Comparison of ENCODE assay signal across 12 cellular contexts in the genomic region with DNA sequence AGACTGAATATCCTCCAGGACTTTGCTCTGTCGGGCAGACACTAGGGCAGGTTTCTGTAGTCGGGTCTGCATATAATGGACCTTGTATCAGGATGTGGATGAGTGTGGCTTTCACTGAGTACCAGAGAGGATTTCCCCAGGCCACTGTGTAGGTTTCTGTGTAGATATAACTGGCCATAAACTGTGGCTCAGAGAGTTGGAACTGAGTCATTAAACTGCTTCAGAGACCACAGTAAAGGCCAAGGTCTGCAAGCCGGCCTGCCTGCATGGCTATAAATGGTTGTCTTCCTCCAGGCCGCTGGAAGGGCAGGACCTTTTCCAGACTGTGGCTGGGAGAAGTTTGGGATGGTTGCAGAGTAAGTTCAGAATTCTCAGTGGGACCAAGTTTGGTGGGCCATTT. TPM values are rescaled to one million over a fixed set of nuclear protein-coding genes. Genes with fewer than 3 reads are reported as not detected.
DNase-seq lines count a peak whose midpoint lies in the region; ATAC-seq and TF ChIP-seq lines count a peak whose summit lies in the region.
"Had no signal": no experiment of that assay in that cellular context is flagged by ENCODE, and none has a peak within 500 bp of the region (broad histone marks: within the 10 kb centered on the region; RNA-seq: fewer than 3 reads in every experiment).

No MANE protein-coding gene starts in this region.

- TF ChIP-seq EP300 in tibial nerve (IDR thresholded peaks at IDR 0.05) = no peak

- peak overlapping the region; percentile 36 for H2AFZ ChIP-seq in osteoblast (ENCODE audit: low read length)

- TF ChIP-seq CTCF in osteoblast (IDR thresholded peaks at IDR 0.05; ENCODE audit: extremely low read depth, low read depth, low read length) (no peak), tibial nerve (IDR thresholded peaks at IDR 0.05) (no peak)

- peaks cover 48% of the 10 kb centered on the region for H3K79me2 ChIP-seq in osteoblast (ENCODE audit: insufficient read depth, low read length)

- H3K27me3 ChIP-seq in osteoblast (ENCODE audit: insufficient read depth, low read length) = no peaks in the 10 kb centered on the region
- H3K27me3 ChIP-seq in tibial nerve = no peaks in the 10 kb centered on the region

- peak; percentile 14 for DNase-seq in osteoblast (ENCODE audit: insufficient read length, low spot score, missing footprints)
- no peak for DNase-seq in dermis blood vessel endothelial cell
- no peak for DNase-seq in SKM-1 treated with dmso at 0.1 percent for 144 hours (lab: John Stamatoyannopoulos, UW; ENCODE audit: unreplicated experiment)
- no peak for DNase-seq in tibial nerve (ENCODE audit: low spot score in 2 of 2)
- DNase-seq: activated T-cell treated with anti-CD3 and anti-CD28 coated beads, Interleukin-2, amount 50 U/mL, for 4 hours; DMS153; H9; NK-92 treated with Interleukin-12 subunit alpha and Interleukin-12 subunit beta, amount 100 ng/mL, for 24 hours had no signal

- WGBS in tibial nerve, 2 donors = 70 to 80% methylated on average over 4 of the region's 4 CpGs

- H3K27ac ChIP-seq in osteoblast (ENCODE audit: low read depth, low read length) = no peak overlapping the region
- H3K27ac ChIP-seq in tibial nerve = no peak overlapping the region

- no peaks in the 10 kb centered on the region for H4K20me1 ChIP-seq in osteoblast (ENCODE audit: insufficient read depth, low read length)

- no peak overlapping the region for H3K4me2 ChIP-seq in osteoblast (ENCODE audit: insufficient read depth, low read length)

- H3K4me1 ChIP-seq in osteoblast (ENCODE audit: insufficient read depth, low read length) (peaks cover 8% of the 10 kb centered on the region), tibial nerve (no peaks in the 10 kb centered on the region)

- H3K4me3 ChIP-seq in osteoblast (ENCODE audit: insufficient read depth, low read length) (no peak overlapping the region), tibial nerve (no peak overlapping the region)

- H3K9me3 ChIP-seq in osteoblast (ENCODE audit: low read depth, low read length) (no peaks in the 10 kb centered on the region), tibial nerve (peaks cover 0 to 11% (median 1%) of the 10 kb centered on the region in 4 donors)

- ATAC-seq in GM18907 (IDR thresholded peaks at IDR 0.05; ENCODE audit: unreplicated experiment) (peak; percentile 95), GM21825 (IDR thresholded peaks at IDR 0.05; ENCODE audit: unreplicated experiment) (peak; percentile 77), HG03565 (IDR thresholded peaks at IDR 0.05; ENCODE audit: unreplicated experiment) (peak; percentile 93), GM18861 (IDR thresholded peaks at IDR 0.05; ENCODE audit: unreplicated experiment) (no peak)
- ATAC-seq: activated T-cell treated with anti-CD3 and anti-CD28 coated beads, Interleukin-2, amount 50 U/mL, for 4 hours had no signal

- TF ChIP-seq POLR2A in tibial nerve (IDR thresholded peaks at IDR 0.05) = no peak

- H3K36me3 ChIP-seq in osteoblast (ENCODE audit: insufficient read depth, low read length) (no peaks in the 10 kb centered on the region), tibial nerve (peaks cover 0 to 75% (median 18%) of the 10 kb centered on the region in 3 donors)

RNA-seq across cellular contexts. Expression of a gene that starts 16.9 kb away (rescaled TPM):
- total RNA-seq in osteoblast (6.5 and 6.9 TPM in 2 replicates), dermis blood vessel endothelial cell (7.6 and 15.3 TPM in 2 replicates), tibial nerve (1 to 10 TPM; 3.9 to 7.9 (median 5.1) TPM)
